In the genomic region with DNA sequence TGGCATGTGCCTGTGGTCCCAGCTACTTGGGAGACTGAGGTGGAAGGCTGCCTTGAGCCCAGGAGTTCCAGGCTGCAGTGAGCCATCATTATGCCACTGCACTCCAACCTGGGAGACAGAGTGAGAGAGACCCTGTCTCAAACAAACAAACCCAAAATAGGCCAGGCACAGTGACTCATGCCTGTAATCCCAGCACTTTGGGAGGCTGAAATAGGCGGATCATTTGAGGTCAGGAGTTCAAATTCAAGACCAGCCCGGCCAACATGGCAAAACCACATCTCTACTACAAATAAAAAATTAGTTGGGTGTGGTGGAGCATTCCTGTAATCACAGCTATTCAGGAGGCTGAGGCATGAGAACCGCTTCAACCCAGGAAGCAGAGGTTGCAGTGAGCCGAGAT, we compare ENCODE assay signal across 15 cellular contexts. TPM values are rescaled to one million over a fixed set of nuclear protein-coding genes. Genes with fewer than 3 reads are reported as not detected.
DNase-seq lines count a peak whose midpoint lies in the region; ATAC-seq and TF ChIP-seq lines count a peak whose summit lies in the region.
"Had no signal": no experiment of that assay in that cellular context is flagged by ENCODE, and none has a peak within 500 bp of the region (broad histone marks: within the 10 kb centered on the region; RNA-seq: fewer than 3 reads in every experiment).

No MANE protein-coding gene starts in this region.

- TF ChIP-seq POLR2A in stomach (IDR thresholded peaks at IDR 0.05) = no peak

- H3K27me3 ChIP-seq in fibroblast of lung (ENCODE audit: control insufficient read depth, insufficient read depth, low read length) (no peaks in the 10 kb centered on the region), stomach (no peaks in the 10 kb centered on the region), lower lobe of right lung (ENCODE audit: low read depth) (no peaks in the 10 kb centered on the region)
- H3K27me3 ChIP-seq: thyroid gland had no signal

- H3K4me3 ChIP-seq in fibroblast of lung (replicated peaks in 1 of 4; ENCODE audit: control extremely low read depth in 1 of 4, insufficient read depth in 1 of 4, low read depth in 3 of 4, low read length in 4 of 4) (no peak overlapping the region), stomach (no peak overlapping the region), lower lobe of right lung (no peak overlapping the region)
- H3K4me3 ChIP-seq: thyroid gland had no signal

- intact Hi-C loops in stomach (cut with DNase I; ENCODE audit: low total_unique reads) (no loop called here), lower lobe of right lung (cut with DNase I) (no loop called here)

- no peak for TF ChIP-seq EP300 in stomach (IDR thresholded peaks at IDR 0.05)

- no peaks in the 10 kb centered on the region for H3K79me2 ChIP-seq in fibroblast of lung (ENCODE audit: control insufficient read depth, insufficient read depth, low read length)

- H3K36me3 ChIP-seq in fibroblast of lung (ENCODE audit: control insufficient read depth, insufficient read depth, low read length) (peaks cover 10% of the 10 kb centered on the region), stomach (peaks cover 22 to 58% (median 48%) of the 10 kb centered on the region in 4 donors), lower lobe of right lung (peaks cover 34% of the 10 kb centered on the region)

- H3K4me2 ChIP-seq in fibroblast of lung (ENCODE audit: extremely low read depth, insufficient read depth, low read length) = peak overlapping the region; percentile 44

- H3K9me3 ChIP-seq in fibroblast of lung (ENCODE audit: control insufficient read depth, insufficient read depth, low read depth, low read length) (no peaks in the 10 kb centered on the region), stomach (no peaks in the 10 kb centered on the region), lower lobe of right lung (no peaks in the 10 kb centered on the region)
- H3K9me3 ChIP-seq: thyroid gland had no signal

- H2AFZ ChIP-seq in fibroblast of lung (ENCODE audit: low read length) = no peak overlapping the region

- H3K9ac ChIP-seq in fibroblast of lung (ENCODE audit: insufficient read depth, low read length) = no peak overlapping the region

- H3K4me1 ChIP-seq in fibroblast of lung (ENCODE audit: control insufficient read depth, extremely low read depth, insufficient read depth, low read length) (peaks cover 6% of the 10 kb centered on the region), stomach (peaks cover 8 to 40% (median 18%) of the 10 kb centered on the region in 4 donors), lower lobe of right lung (peaks cover 9% of the 10 kb centered on the region)
- H3K4me1 ChIP-seq: thyroid gland had no signal

- H3K27ac ChIP-seq in fibroblast of lung (ENCODE audit: insufficient read depth, low read length) = peak overlapping the region; percentile 54
- H3K27ac ChIP-seq in stomach = peak overlapping the region in 4 of 5 donors; percentile 8 to 65 (median 38)
- no peak overlapping the region for H3K27ac ChIP-seq in lower lobe of right lung
- H3K27ac ChIP-seq: thyroid gland had no signal

- TF ChIP-seq CTCF in fibroblast of lung (conservative IDR thresholded peaks at IDR 0.05 in 1 of 2, IDR thresholded peaks at IDR 0.05 in 1 of 2; ENCODE audit: low read depth in 1 of 2, low read length in 2 of 2) (no peak), stomach (IDR thresholded peaks at IDR 0.05) (no peak), lower lobe of right lung (IDR thresholded peaks at IDR 0.05) (no peak)

- DNase-seq in HT-29 (ENCODE audit: low spot score) (peak; percentile 14), fibroblast of lung (ENCODE audit: low read depth in 2 of 2) (peak; percentile 93), stomach (no peak), lower lobe of right lung (no peak), mesenteric fat pad (ENCODE audit: low spot score) (no peak)
- no peak for DNase-seq in activated naive CD4-positive, alpha-beta T cell treated with Interleukin-2 at 50 U/mL for 16 hours
- DNase-seq: activated CD4-positive, alpha-beta memory T cell treated with anti-CD3 and anti-CD28 coated beads for 36 hours; activated effector memory CD4-positive, alpha-beta T cell treated with anti-CD3 and anti-CD28 coated beads, Interleukin-2, amount 50 U/mL, for 16 hours; caudate nucleus; erythroblast; naive B cell; T-helper 2 cell; thyroid gland had no signal

- WGBS in stomach, 5 donors = 32 to 49% (median 45%) methylated on average over 4 of the region's 4 CpGs

- ATAC-seq in SK-N-SH treated with all-trans-retinoic acid at 6 μM for 48 hours = peak; percentile 67
- no peak for ATAC-seq in lower lobe of right lung
- ATAC-seq: sciatic nerve had no signal

- no peaks in the 10 kb centered on the region for H4K20me1 ChIP-seq in fibroblast of lung (ENCODE audit: control insufficient read depth, extremely low read depth, insufficient read depth, low read length)

TF ChIP-seq in SK-N-SH treated with all-trans-retinoic acid at 6 μM for 48 hours, 23 proteins besides CTCF, POLR2A, EP300 and RAD21 (continues in another document):
- TF ChIP-seq TCF4 (CRISPR knock-in tag; IDR thresholded peaks at IDR 0.05; ENCODE audit: borderline replicate concordance) (no peak), SNAI2 (CRISPR knock-in tag; IDR thresholded peaks at IDR 0.05) (no peak), GLIS3 (CRISPR knock-in tag; IDR thresholded peaks at IDR 0.05) (no peak), BACH2 (CRISPR knock-in tag; IDR thresholded peaks at IDR 0.05; ENCODE audit: borderline replicate concordance) (no peak), ZC3H10 (CRISPR knock-in tag; IDR thresholded peaks at IDR 0.05) (no peak), OSR1 (CRISPR knock-in tag; IDR thresholded peaks at IDR 0.05) (no peak)
- TF ChIP-seq, protein P1, sequence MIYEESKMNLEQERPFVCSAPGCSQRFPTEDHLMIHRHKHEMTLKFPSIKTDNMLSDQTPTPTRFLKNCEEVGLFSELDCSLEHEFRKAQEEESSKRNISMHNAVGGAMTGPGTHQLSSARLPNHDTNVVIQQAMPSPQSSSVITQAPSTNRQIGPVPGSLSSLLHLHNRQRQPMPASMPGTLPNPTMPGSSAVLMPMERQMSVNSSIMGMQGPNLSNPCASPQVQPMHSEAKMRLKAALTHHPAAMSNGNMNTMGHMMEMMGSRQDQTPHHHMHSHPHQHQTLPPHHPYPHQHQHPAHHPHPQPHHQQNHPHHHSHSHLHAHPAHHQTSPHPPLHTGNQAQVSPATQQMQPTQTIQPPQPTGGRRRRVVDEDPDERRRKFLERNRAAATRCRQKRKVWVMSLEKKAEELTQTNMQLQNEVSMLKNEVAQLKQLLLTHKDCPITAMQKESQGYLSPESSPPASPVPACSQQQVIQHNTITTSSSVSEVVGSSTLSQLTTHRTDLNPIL (CRISPR knock-in tag; IDR thresholded peaks at IDR 0.05; ENCODE audit: low read depth) = no peak

RNA-seq across cellular contexts. Expression of a gene that starts 7.0 kb away (rescaled TPM):
- total RNA-seq in HT-29 (2014; rRNA removed; shearing (Covaris generic)) = 86.0 and 102 TPM in 2 replicates
- total RNA-seq in fibroblast of lung (69.2 and 78.1 TPM in 2 replicates), stomach (100 to 1,000 TPM in 3 of 5 donors, 10 to 100 TPM in 2; 20.4 to 942 (median 117) TPM), lower lobe of right lung (82.7 TPM), mesenteric fat pad (45.4 TPM)
- polyA plus RNA-seq in fibroblast of lung (48.9 and 54.3 TPM in 2 replicates), stomach (100 to 1,000 TPM in 1 of 3 donors, 10 to 100 TPM in 2; 74.8 to 114 (median 94.7) TPM)
- 61.8 and 73.6 TPM in 2 replicates for polyA plus RNA-seq in fibroblast of lung (2012)
- polyA minus RNA-seq in fibroblast of lung (ENCODE audit: low replicate concordance) = 68.6 and 178 TPM in 2 replicates

RNA-seq across cellular contexts. Expression of a gene that starts 7.1 kb away (rescaled TPM):
- total RNA-seq in HT-29 (2014; rRNA removed; shearing (Covaris generic)) = 144 and 159 TPM in 2 replicates
- 21.1 and 26.4 TPM in 2 replicates for total RNA-seq in fibroblast of lung
- polyA plus RNA-seq in fibroblast of lung = 16.5 and 99.6 TPM in 2 replicates
- 30.8 and 154 TPM in 2 replicates for polyA plus RNA-seq in fibroblast of lung (2012)
- 9.2 and 22.2 TPM in 2 replicates for polyA minus RNA-seq in fibroblast of lung (ENCODE audit: low replicate concordance)
- total RNA-seq in stomach = 100 to 1,000 TPM in 3 of 5 donors, 10 to 100 TPM in 2; 32.3 to 421 (median 150) TPM
- polyA plus RNA-seq in stomach = 10 to 100 TPM; 64.3 to 87.2 (median 64.6) TPM
- total RNA-seq in lower lobe of right lung = 80.2 TPM
- total RNA-seq in mesenteric fat pad = 229 TPM

RNA-seq across cellular contexts. Expression of a gene that starts 25.1 kb away (rescaled TPM):
- total RNA-seq in HT-29 (2014; rRNA removed; shearing (Covaris generic)) = 130 and 133 TPM in 2 replicates
- total RNA-seq in fibroblast of lung (24.7 and 31.9 TPM in 2 replicates), stomach (100 to 1,000 TPM in 1 of 5 donors, 10 to 100 TPM in 4; 10.1 to 122 (median 26.3) TPM), lower lobe of right lung (35.2 TPM), mesenteric fat pad (45.2 TPM)
- polyA plus RNA-seq in fibroblast of lung (33.5 and 64.7 TPM in 2 replicates), stomach (10 to 100 TPM in 1 of 3 donors, 1 to 10 TPM in 2; 6.9 to 26.2 (median 9.5) TPM)
- 38.6 and 61.6 TPM in 2 replicates for polyA plus RNA-seq in fibroblast of lung (2012)
- polyA minus RNA-seq in fibroblast of lung (ENCODE audit: low replicate concordance) = 78.1 and 116 TPM in 2 replicates

RNA-seq across cellular contexts. Expression of a gene that starts 26.6 kb away (rescaled TPM):
- 52.8 and 59.8 TPM in 2 replicates for total RNA-seq in HT-29 (2014; rRNA removed; shearing (Covaris generic))
- total RNA-seq in fibroblast of lung (20.3 and 21.8 TPM in 2 replicates), stomach (100 to 1,000 TPM in 1 of 5 donors, 10 to 100 TPM in 4; 29.6 to 373 (median 36.5) TPM), lower lobe of right lung (29.3 TPM), mesenteric fat pad (33.2 TPM)
- polyA plus RNA-seq in fibroblast of lung (12.2 and 17.9 TPM in 2 replicates), stomach (10 to 100 TPM; 64.7 to 88.2 (median 77.9) TPM)
- 12.4 and 24.1 TPM in 2 replicates for polyA plus RNA-seq in fibroblast of lung (2012)
- 24.9 and 36.2 TPM in 2 replicates for polyA minus RNA-seq in fibroblast of lung (ENCODE audit: low replicate concordance)

RNA-seq across cellular contexts. Expression of a gene that starts 40.5 kb away (rescaled TPM):
- 1.8 and 2.5 TPM in 2 replicates for total RNA-seq in HT-29 (2014; rRNA removed; shearing (Covaris generic))
- total RNA-seq in fibroblast of lung = under 0.01 and 1.2 TPM in 2 replicates
- 0.26 and 0.30 TPM in 2 replicates for polyA plus RNA-seq in fibroblast of lung
- polyA plus RNA-seq in fibroblast of lung (2012) = 0.50 and 0.96 TPM in 2 replicates
- polyA minus RNA-seq in fibroblast of lung (ENCODE audit: low replicate concordance) = 0.22 TPM in 1 of 2 replicates, not detected in the other
- 10 to 100 TPM in 2 of 5 donors, 1 to 10 TPM in 2, not detected in 1; 1.3 to 19.3 (median 7.6) TPM for total RNA-seq in stomach
- 1 to 10 TPM; 4.1 to 5.5 (median 5.0) TPM for polyA plus RNA-seq in stomach
- 27.2 TPM for total RNA-seq in lower lobe of right lung
- 11.5 TPM for total RNA-seq in mesenteric fat pad

Comparison
In these comparisons a context has a peak if more than half of its experiments do, and no peak if none do; other contexts are left out.
1. DNase-seq: peak in HT-29 (single experiment) and fibroblast of lung (2 of 2); none in stomach (single experiment), activated naive CD4-positive, alpha-beta T cell treated with Interleukin-2 at 50 U/mL for 16 hours (single experiment), lower lobe of right lung (single experiment) and mesenteric fat pad (single experiment).